8 cellular contexts compared by ENCODE assay signal in the genomic region with DNA sequence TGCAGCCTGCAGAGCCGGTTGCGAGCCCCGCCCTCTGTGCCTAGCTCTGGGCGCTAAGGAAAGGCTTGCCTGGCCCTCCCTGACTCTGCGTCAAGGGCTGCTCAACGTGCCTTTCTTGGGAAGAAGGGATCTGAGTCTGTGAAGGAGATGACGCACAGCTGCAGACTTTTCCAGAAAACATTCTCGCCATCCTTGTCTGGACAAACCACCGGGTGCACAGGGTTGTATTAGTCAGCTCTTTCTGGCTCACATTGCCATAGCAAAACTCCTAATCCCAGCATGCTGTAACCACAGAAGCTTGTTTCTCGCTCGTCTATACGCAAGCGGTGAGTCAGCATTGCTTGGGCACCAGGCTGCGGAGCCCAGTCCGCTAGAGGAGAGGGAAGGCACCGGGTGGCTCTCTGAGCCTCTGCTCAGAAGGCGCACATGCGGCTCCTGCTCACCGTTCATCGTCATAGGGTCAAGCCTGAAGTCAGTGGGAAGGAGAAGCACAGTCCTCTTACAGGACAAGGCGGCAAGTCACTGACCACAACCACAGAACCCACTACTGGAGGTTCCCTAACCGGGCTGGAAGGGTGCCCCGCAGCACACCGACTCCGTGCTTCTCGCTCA. TPM values are rescaled to one million over a fixed set of nuclear protein-coding genes. Genes with fewer than 3 reads are reported as not detected.
DNase-seq lines count a peak whose midpoint lies in the region; ATAC-seq and TF ChIP-seq lines count a peak whose summit lies in the region.

No MANE protein-coding gene starts in this region.

- H3K9me3 ChIP-seq in gastroesophageal sphincter: peaks cover 0 to 8% (median 0%) of the 10 kb centered on the region in 3 donors

- no peak overlapping the region for H3K27ac ChIP-seq in gastroesophageal sphincter

- peak; percentile 38 for ATAC-seq in gastroesophageal sphincter
- ATAC-seq in GM19023 (IDR thresholded peaks at IDR 0.05; ENCODE audit: unreplicated experiment): no peak

- 74 to 76% methylated on average over 3 to 9 of the region's 26 CpGs for WGBS in gastroesophageal sphincter (ENCODE audit: low coverage in 1 of 2), 2 donors

- no peaks in the 10 kb centered on the region for H3K36me3 ChIP-seq in gastroesophageal sphincter

- peak; percentile 100 for DNase-seq in A172 (ENCODE audit: low spot score)
- peak; percentile 81 for DNase-seq in GOT3 (lab: John Stamatoyannopoulos, UW)
- peak; percentile 92 for DNase-seq in SW480 (ENCODE audit: low spot score)
- peak; percentile 49 for DNase-seq in stimulated activated CD8-positive, alpha-beta memory T cell treated with anti-CD3 and anti-CD28 coated beads, Interleukin-4, amount 100 ng/mL, for 48 hours
- DNase-seq in NCI-H524 treated with DMSO at 0.1 percent for 48 hours (lab: John Stamatoyannopoulos, UW): no peak
- DNase-seq in retina: no peak

- no peak for TF ChIP-seq CTCF in gastroesophageal sphincter (IDR thresholded peaks at IDR 0.05)

- TF ChIP-seq EP300 in gastroesophageal sphincter (IDR thresholded peaks at IDR 0.05): no peak

- H3K4me1 ChIP-seq in gastroesophageal sphincter: no peaks in the 10 kb centered on the region

- no peak for TF ChIP-seq POLR2A in gastroesophageal sphincter (IDR thresholded peaks at IDR 0.05)

- H3K4me3 ChIP-seq in gastroesophageal sphincter: no peak overlapping the region

- peaks cover 40% of the 10 kb centered on the region for H3K27me3 ChIP-seq in gastroesophageal sphincter

RNA-seq across cellular contexts. Expression of gene CD300H, which starts 2.2 kb away (rescaled TPM):
- not detected in 2 replicates for total RNA-seq in A172 (2014; rRNA removed; shearing (Covaris generic))
- not detected for total RNA-seq in gastroesophageal sphincter

RNA-seq across cellular contexts. Expression of gene CD300LD, which starts 22.6 kb away (rescaled TPM):
- not detected in 2 replicates for total RNA-seq in A172 (2014; rRNA removed; shearing (Covaris generic))
- total RNA-seq in gastroesophageal sphincter: not detected

RNA-seq across cellular contexts. Expression of gene CD300C, which starts 23.6 kb away (rescaled TPM):
- total RNA-seq in A172 (2014; rRNA removed; shearing (Covaris generic)): 0.45 and 0.46 TPM in 2 replicates
- 1 to 10 TPM in 1 of 4 donors, under 1 TPM in 1, not detected in 2; 0.54 to 2.3 TPM for total RNA-seq in gastroesophageal sphincter

RNA-seq across cellular contexts. Expression of gene CD300LB, which starts 38.2 kb away (rescaled TPM):
- total RNA-seq in A172 (2014; rRNA removed; shearing (Covaris generic)): not detected in 2 replicates
- total RNA-seq in gastroesophageal sphincter: 1 to 10 TPM in 1 of 4 donors, under 1 TPM in 1, not detected in 2; 0.67 to 1.0 TPM

RNA-seq across cellular contexts. Expression of gene CD300E, which starts 54.0 kb away (rescaled TPM):
- total RNA-seq in A172 (2014; rRNA removed; shearing (Covaris generic)): not detected in 2 replicates
- total RNA-seq in gastroesophageal sphincter: 1 to 10 TPM in 1 of 4 donors, under 1 TPM in 3; 0.16 to 3.9 (median 0.41) TPM

Comparison
In these comparisons a context has a peak if more than half of its experiments do, and no peak if none do; other contexts are left out.
1. DNase-seq: peak in A172 (single experiment), GOT3 (single experiment), SW480 (single experiment) and stimulated activated CD8-positive, alpha-beta memory T cell treated with anti-CD3 and anti-CD28 coated beads, Interleukin-4, amount 100 ng/mL, for 48 hours (single experiment); none in NCI-H524 treated with DMSO at 0.1 percent for 48 hours (single experiment) and retina (single experiment).